ENCODE assay signal across 1 cellular context in genomic region chr14:92564361-92565039, GRCh38.
TF ChIP-seq lines count a peak whose summit lies in the region.

No MANE protein-coding gene starts in this region.

TF ChIP-seq in GM12878, 131 proteins besides CTCF, POLR2A, EP300 and RAD21:
- TF ChIP-seq BHLHE40 (IDR thresholded peaks at IDR 0.05; ENCODE audit: borderline replicate concordance in 1 of 2, low read depth in 2 of 2, low read length in 1 of 2) (no peak), SPI1 (IDR thresholded peaks at IDR 0.05; ENCODE audit: borderline replicate concordance, insufficient read depth, low read depth, low read length) (peak; percentile 87), SMARCA5 (IDR thresholded peaks at IDR 0.05) (0 out of 2 replicates have a peak, but pooled peaks have one; percentile 32)
